Comparison of ENCODE assay signal across 14 cellular contexts in genomic region chr19:45150731-45151725, GRCh38. TPM values are rescaled to one million over a fixed set of nuclear protein-coding genes. Genes with fewer than 3 reads are reported as not detected.
DNase-seq lines count a peak whose midpoint lies in the region; ATAC-seq and TF ChIP-seq lines count a peak whose summit lies in the region.
"Had no signal": no experiment of that assay in that cellular context is flagged by ENCODE, and none has a peak within 500 bp of the region (broad histone marks: within the 10 kb centered on the region; RNA-seq: fewer than 3 reads in every experiment).

No MANE protein-coding gene starts in this region.

- POLR2A ChIA-PET in HEK293 (lab: Yijun Ruan, JAX) = interaction anchor here (1.1 to 4.5 kb wide), 2 partner anchors 27 to 59 kb away, joined by 3 to 18 read pairs; partner anchors contain the start of genes BLOC1S3 and TRAPPC6A

- peak overlapping the region; percentile 47 to 62 for H3K4me3 Mint-ChIP-seq in activated T-cell treated with anti-CD3 and anti-CD28 coated beads, Interleukin-2, amount 50 U/mL, for 72 hours
- H3K4me3 Mint-ChIP-seq in activated T-helper 17 cell treated with anti-CD3 and anti-CD28 coated beads, Interleukin-2, amount 50 U/mL, for 72 hours = peak overlapping the region; percentile 59
- no peak overlapping the region for H3K4me3 Mint-ChIP-seq in nephron progenitor cell

- H2BK5ac ChIP-seq in trophoblast cell (ENCODE audit: low read depth, low read length, poor library complexity) (no peak overlapping the region), mesendoderm (ENCODE audit: low read length) (no peak overlapping the region)

- H4K12ac ChIP-seq in trophoblast cell (ENCODE audit: low read depth, low read length) = no peak overlapping the region

- H3K36me3 ChIP-seq in HEK293 (ENCODE audit: control insufficient read depth in 2 of 2, insufficient read depth in 1 of 2, low read length in 2 of 2) (peaks cover 0 to under 1% of the 10 kb centered on the region in 2 experiments; a peak in 1 of 3 replicates), trophoblast cell (ENCODE audit: control insufficient read depth in 1 of 2, insufficient read depth in 2 of 2, low read length in 2 of 2) (peaks cover 10 to 12% of the 10 kb centered on the region in 2 experiments), mesendoderm (ENCODE audit: control insufficient read depth, insufficient read depth, low read length) (no peaks in the 10 kb centered on the region)

- H3K27ac ChIP-seq in HEK293 (ENCODE audit: extremely low read depth, low read depth, low read length) = no peak overlapping the region
- H3K27ac ChIP-seq in trophoblast cell (ENCODE audit: low read depth, low read length) = no peak overlapping the region
- no peak overlapping the region for H3K27ac ChIP-seq in mesendoderm (ENCODE audit: low read depth, low read length)

- DNase-seq in activated T-cell treated with anti-CD3 and anti-CD28 coated beads, Interleukin-2, amount 50 U/mL, for 72 hours = no peak
- DNase-seq in activated T-cell treated with anti-CD3 and anti-CD28 coated beads for 4 hours (no peak), nephron progenitor cell (no peak), trophoblast cell (no peak), mesendoderm (no peak), foreskin melanocyte (no peak)
- DNase-seq: activated T-cell treated with anti-CD3 and anti-CD28 coated beads, Interleukin-2, amount 50 U/mL, for 4 hours; effector CD4-positive, alpha-beta T cell; GOT3; Kasumi-1 had no signal

- H3K18ac ChIP-seq in trophoblast cell (ENCODE audit: low read length) = no peak overlapping the region
- no peak overlapping the region for H3K18ac ChIP-seq in mesendoderm (ENCODE audit: low read length)

- H3K4me2 ChIP-seq in trophoblast cell (ENCODE audit: low read length) (no peak overlapping the region), mesendoderm (ENCODE audit: low read length) (no peak overlapping the region)

- H2BK15ac ChIP-seq in mesendoderm (replicated peaks; ENCODE audit: low read depth) = no peak overlapping the region

- H3K4me1 ChIP-seq in HEK293 (ENCODE audit: control insufficient read depth, insufficient read depth, low read length) = peaks cover 2% of the 10 kb centered on the region; the same call in 1 of the 2 replicates
- peaks cover 2 to 5% of the 10 kb centered on the region in 2 experiments for H3K4me1 ChIP-seq in trophoblast cell (ENCODE audit: control insufficient read depth in 1 of 2, insufficient read depth in 2 of 2, low read length in 2 of 2)
- H3K4me1 ChIP-seq in mesendoderm (ENCODE audit: control insufficient read depth, low read depth, low read length) = no peaks in the 10 kb centered on the region

- H3K4me1 Mint-ChIP-seq in activated T-cell treated with anti-CD3 and anti-CD28 coated beads, Interleukin-2, amount 50 U/mL, for 72 hours (ENCODE audit: low read depth) = peaks cover 22% of the 10 kb centered on the region
- H3K4me1 Mint-ChIP-seq in activated T-helper 17 cell treated with anti-CD3 and anti-CD28 coated beads, Interleukin-2, amount 50 U/mL, for 72 hours = peaks cover 16% of the 10 kb centered on the region
- H3K4me1 Mint-ChIP-seq in nephron progenitor cell = peaks cover 40% of the 10 kb centered on the region

- H4K5ac ChIP-seq in mesendoderm (ENCODE audit: low read length) = no peak overlapping the region

- H3K14ac ChIP-seq in trophoblast cell (ENCODE audit: low read length) = no peak overlapping the region

- peaks cover 14% of the 10 kb centered on the region for H3K27me3 Mint-ChIP-seq in activated T-cell treated with anti-CD3 and anti-CD28 coated beads, Interleukin-2, amount 50 U/mL, for 72 hours (ENCODE audit: low read depth)
- no peaks in the 10 kb centered on the region for H3K27me3 Mint-ChIP-seq in activated T-helper 17 cell treated with anti-CD3 and anti-CD28 coated beads, Interleukin-2, amount 50 U/mL, for 72 hours
- H3K27me3 Mint-ChIP-seq in nephron progenitor cell (ENCODE audit: low read depth, poor library complexity) = peaks cover 34% of the 10 kb centered on the region

- no peak overlapping the region for H2BK120ac ChIP-seq in trophoblast cell (ENCODE audit: insufficient read depth, low read length, poor library complexity)
- H2BK120ac ChIP-seq in mesendoderm (ENCODE audit: low read depth, low read length) = no peak overlapping the region

- peaks cover 22% of the 10 kb centered on the region for H3K27me3 ChIP-seq in trophoblast cell (ENCODE audit: insufficient read depth, low read length)
- H3K27me3 ChIP-seq in mesendoderm (ENCODE audit: insufficient read depth, low read length, poor library complexity) = peaks cover 5% of the 10 kb centered on the region

- H3K27ac Mint-ChIP-seq in activated T-cell treated with anti-CD3 and anti-CD28 coated beads, Interleukin-2, amount 50 U/mL, for 72 hours = no peak overlapping the region
- no peak overlapping the region for H3K27ac Mint-ChIP-seq in activated T-helper 17 cell treated with anti-CD3 and anti-CD28 coated beads, Interleukin-2, amount 50 U/mL, for 72 hours
- peak overlapping the region; percentile 45 for H3K27ac Mint-ChIP-seq in nephron progenitor cell

- H2AK5ac ChIP-seq in trophoblast cell (ENCODE audit: low read length) (no peak overlapping the region), mesendoderm (ENCODE audit: low read length) (no peak overlapping the region)

- no peak overlapping the region for H2BK12ac ChIP-seq in trophoblast cell (ENCODE audit: low read length)

- H3K4me3 ChIP-seq in HEK293 (ENCODE audit: low read depth, low read length) = no peak overlapping the region
- no peak overlapping the region for H3K4me3 ChIP-seq in trophoblast cell (ENCODE audit: low read depth, low read length)
- H3K4me3 ChIP-seq in mesendoderm (ENCODE audit: low read length) = no peak overlapping the region

- no peak overlapping the region for H2AFZ ChIP-seq in trophoblast cell (ENCODE audit: insufficient read depth, low read length, poor library complexity)

- no peak for ATAC-seq in activated T-cell treated with anti-CD3 and anti-CD28 coated beads, Interleukin-2, amount 50 U/mL, for 72 hours (replicated peaks in 1 of 2)
- ATAC-seq in activated T-helper 17 cell treated with anti-CD3 and anti-CD28 coated beads, Interleukin-2, amount 50 U/mL, for 72 hours (replicated peaks) = peak; percentile 16
- ATAC-seq: activated CD4-positive, CD25-positive, alpha-beta regulatory T cell treated with anti-CD3 and anti-CD28 coated beads, Interleukin-2, amount 50 U/mL, for 24 hours; activated T-cell treated with anti-CD3 and anti-CD28 coated beads, Interleukin-2, amount 50 U/mL, for 4 hours; SK-N-SH treated with all-trans-retinoic acid at 6 μM for 48 hours had no signal

- H4K8ac ChIP-seq in trophoblast cell (ENCODE audit: low read depth, low read length) (no peak overlapping the region), mesendoderm (ENCODE audit: low read depth, low read length) (no peak overlapping the region)

- no CpG with 5 or more reads among the region's 13 CpGs for WGBS in trophoblast cell (ENCODE audit: extremely low coverage, insufficient coverage, insufficient read length)
- WGBS in mesendoderm (ENCODE audit: extremely low coverage, insufficient coverage, low lambda C conversion rate) = no CpG with 5 or more reads among the region's 13 CpGs

- H3K79me1 ChIP-seq in trophoblast cell (ENCODE audit: low read length) (no peaks in the 10 kb centered on the region), mesendoderm (ENCODE audit: low read length) (no peaks in the 10 kb centered on the region)

- no peaks in the 10 kb centered on the region for H3K9me3 ChIP-seq in HEK293 (ENCODE audit: control insufficient read depth, insufficient read depth, low read depth, low read length)
- peaks cover 17% of the 10 kb centered on the region for H3K9me3 ChIP-seq in trophoblast cell (ENCODE audit: insufficient read depth, low read depth, low read length)

- no peaks in the 10 kb centered on the region for H3K9me3 Mint-ChIP-seq in activated T-cell treated with anti-CD3 and anti-CD28 coated beads, Interleukin-2, amount 50 U/mL, for 72 hours
- H3K9me3 Mint-ChIP-seq in activated T-helper 17 cell treated with anti-CD3 and anti-CD28 coated beads, Interleukin-2, amount 50 U/mL, for 72 hours = no peaks in the 10 kb centered on the region
- no peaks in the 10 kb centered on the region for H3K9me3 Mint-ChIP-seq in nephron progenitor cell
- H3K9me3 Mint-ChIP-seq: activated T-cell treated with anti-CD3 and anti-CD28 coated beads, Interleukin-2, amount 50 U/mL, for 4 hours had no signal

- H3K23ac ChIP-seq in trophoblast cell (ENCODE audit: low read length) (no peak overlapping the region), mesendoderm (ENCODE audit: low read length) (no peak overlapping the region)

- CTCF ChIA-PET in HEK293 (lab: Yijun Ruan, JAX) = interaction anchor here (1.5 to 1.6 kb wide), 2 partner anchors 7 to 25 kb away, joined by 3 to 5 read pairs; no protein-coding TSS in a partner anchor

- no peak overlapping the region for H4K91ac ChIP-seq in trophoblast cell (ENCODE audit: low read depth, low read length)

- TF ChIP-seq CTCF in HEK293 (tag by site-specific recombination; IDR thresholded peaks at IDR 0.05) = no peak
- TF ChIP-seq CTCF in nephron progenitor cell (IDR thresholded peaks at IDR 0.05) = no peak

- H3K4ac ChIP-seq in trophoblast cell (ENCODE audit: low read depth, low read length) (no peak overlapping the region), mesendoderm (ENCODE audit: low read depth, low read length) (no peak overlapping the region)

- H3K9ac ChIP-seq in trophoblast cell (ENCODE audit: low read length) (no peak overlapping the region), mesendoderm (ENCODE audit: low read length) (no peak overlapping the region)

- no peak overlapping the region for H3K56ac ChIP-seq in mesendoderm (ENCODE audit: low read length)

- H3K79me2 ChIP-seq in trophoblast cell (ENCODE audit: control insufficient read depth, insufficient read depth, low read length, poor library complexity) (no peaks in the 10 kb centered on the region), mesendoderm (ENCODE audit: control insufficient read depth, insufficient read depth, low read length) (no peaks in the 10 kb centered on the region)

- peaks cover 3 to 6% of the 10 kb centered on the region in 2 donors for H3K36me3 Mint-ChIP-seq in activated T-cell treated with anti-CD3 and anti-CD28 coated beads, Interleukin-2, amount 50 U/mL, for 72 hours (ENCODE audit: insufficient read depth in 2 of 2)
- H3K36me3 Mint-ChIP-seq in activated T-helper 17 cell treated with anti-CD3 and anti-CD28 coated beads, Interleukin-2, amount 50 U/mL, for 72 hours (ENCODE audit: low read depth) = peaks cover 5% of the 10 kb centered on the region
- peaks cover 11% of the 10 kb centered on the region for H3K36me3 Mint-ChIP-seq in nephron progenitor cell (ENCODE audit: low read depth)

RNA-seq across cellular contexts. Expression of gene NKPD1, which starts 9.8 kb away (rescaled TPM):
- under 1 TPM; 0.70 to 0.72 TPM for total RNA-seq in activated T-cell treated with anti-CD3 and anti-CD28 coated beads, Interleukin-2, amount 50 U/mL, for 72 hours
- under 1 TPM; 0.06 to 0.40 TPM for total RNA-seq in activated T-helper 17 cell treated with anti-CD3 and anti-CD28 coated beads, Interleukin-2, amount 50 U/mL, for 72 hours
- 0.10 TPM in 2 replicates for polyA plus RNA-seq in trophoblast cell (2013)
- 0.01 TPM for polyA plus RNA-seq in mesendoderm (2013, experiment 1 of 2)
- 0.03 TPM for polyA plus RNA-seq in mesendoderm (2013, experiment 2 of 2)

RNA-seq across cellular contexts. Expression of gene TRAPPC6A, which starts 27.0 kb away (rescaled TPM):
- total RNA-seq in activated T-cell treated with anti-CD3 and anti-CD28 coated beads, Interleukin-2, amount 50 U/mL, for 72 hours = 10 to 100 TPM; 48.5 to 58.5 TPM
- total RNA-seq in activated T-helper 17 cell treated with anti-CD3 and anti-CD28 coated beads, Interleukin-2, amount 50 U/mL, for 72 hours = 10 to 100 TPM; 12.9 to 32.1 TPM
- 23.3 and 24.2 TPM in 2 replicates for polyA plus RNA-seq in trophoblast cell (2013)
- polyA plus RNA-seq in mesendoderm (2013, experiment 1 of 2) = 17.1 TPM
- 16.6 TPM for polyA plus RNA-seq in mesendoderm (2013, experiment 2 of 2)

RNA-seq across cellular contexts. Expression of gene BLOC1S3, which starts 27.6 kb away (rescaled TPM):
- total RNA-seq in activated T-cell treated with anti-CD3 and anti-CD28 coated beads, Interleukin-2, amount 50 U/mL, for 72 hours = 10 to 100 TPM; 16.7 to 17.7 TPM
- 10 to 100 TPM; 13.9 to 16.7 TPM for total RNA-seq in activated T-helper 17 cell treated with anti-CD3 and anti-CD28 coated beads, Interleukin-2, amount 50 U/mL, for 72 hours
- polyA plus RNA-seq in trophoblast cell (2013) = 12.9 and 13.8 TPM in 2 replicates
- 2.1 TPM for polyA plus RNA-seq in mesendoderm (2013, experiment 1 of 2)
- polyA plus RNA-seq in mesendoderm (2013, experiment 2 of 2) = 2.2 TPM

RNA-seq across cellular contexts. Expression of gene PPP1R37, which starts 58.0 kb away (rescaled TPM):
- total RNA-seq in activated T-cell treated with anti-CD3 and anti-CD28 coated beads, Interleukin-2, amount 50 U/mL, for 72 hours = 10 to 100 TPM; 11.8 to 17.3 TPM
- 10 to 100 TPM; 19.8 to 27.7 TPM for total RNA-seq in activated T-helper 17 cell treated with anti-CD3 and anti-CD28 coated beads, Interleukin-2, amount 50 U/mL, for 72 hours
- 12.8 and 12.9 TPM in 2 replicates for polyA plus RNA-seq in trophoblast cell (2013)
- polyA plus RNA-seq in mesendoderm (2013, experiment 1 of 2) = 10.0 TPM
- 10.7 TPM for polyA plus RNA-seq in mesendoderm (2013, experiment 2 of 2)
